In the genomic region with DNA sequence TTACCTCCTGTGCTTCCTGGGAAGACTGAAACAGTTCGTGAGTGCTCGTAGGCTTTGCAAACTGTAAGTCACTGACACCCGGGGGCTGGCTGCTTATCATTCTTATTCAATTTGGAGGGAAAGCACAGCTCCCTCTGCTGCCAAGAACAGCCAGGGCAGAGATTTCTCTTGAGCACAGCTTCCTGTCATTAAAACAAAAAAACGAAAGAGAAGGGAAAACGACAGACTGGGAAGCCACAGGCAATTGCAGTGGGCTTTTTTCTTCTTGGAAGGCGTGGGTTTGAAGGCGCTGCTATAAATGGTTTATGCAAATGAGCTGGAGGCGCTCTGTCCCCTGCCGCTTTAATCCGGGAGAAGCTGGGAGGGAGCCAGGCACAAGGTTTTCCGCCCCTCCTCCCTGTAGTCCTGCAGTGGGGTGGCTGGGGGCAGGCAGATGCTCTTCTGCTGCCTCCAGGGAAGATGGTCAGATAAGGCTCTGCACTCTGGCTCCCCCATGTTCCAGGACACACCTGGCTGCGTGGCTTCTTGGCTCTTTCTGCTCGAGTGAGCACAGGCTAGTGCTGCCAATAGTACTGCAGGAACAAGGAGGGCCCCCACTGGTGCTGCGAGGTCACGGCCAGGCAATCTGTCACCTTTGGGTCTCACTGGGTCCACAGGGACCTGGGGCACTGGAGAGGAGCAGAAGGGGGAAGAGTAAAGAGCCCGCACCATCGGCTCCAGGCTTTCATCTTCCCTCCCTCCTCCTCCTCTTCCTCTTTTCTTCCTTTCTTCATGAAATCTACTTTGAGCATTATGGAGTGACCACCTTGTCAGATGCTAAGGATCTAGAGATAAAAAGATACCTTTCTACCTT, we compare ENCODE assay signal across 8 cellular contexts. TPM values are rescaled to one million over a fixed set of nuclear protein-coding genes. Genes with fewer than 3 reads are reported as not detected.
DNase-seq lines count a peak whose midpoint lies in the region; ATAC-seq, FAIRE-seq and TF ChIP-seq lines count a peak whose summit lies in the region.

No MANE protein-coding gene starts in this region.

- no peaks in the 10 kb centered on the region for H4K20me1 ChIP-seq in KMS-11 (ENCODE audit: insufficient read depth)

- peak overlapping the region; percentile 44 for H3K4me2 ChIP-seq in KMS-11

- no peaks in the 10 kb centered on the region for H3K9me3 Mint-ChIP-seq in brain

- no peak overlapping the region for H3K4me3 ChIP-seq in KMS-11 (IDR thresholded peaks at IDR 0.05; ENCODE audit: insufficient read depth, low read depth, low read length)
- peak overlapping the region in 1 of 2 donors; percentile 20 for H3K4me3 ChIP-seq in small intestine (ENCODE audit: low read depth in 1 of 2, low read length in 2 of 2)

- H3K27ac Mint-ChIP-seq in brain, result peak overlapping the region; percentile 87 to 95 (median 92)

- H3K36me3 ChIP-seq in ES-I3 (ENCODE audit: insufficient read depth, low read length) (no peaks in the 10 kb centered on the region), KMS-11 (ENCODE audit: insufficient read depth) (no peaks in the 10 kb centered on the region), small intestine (ENCODE audit: control insufficient read depth in 2 of 2, insufficient read depth in 2 of 2, low read length in 2 of 2) (no peaks in the 10 kb centered on the region)

- no peaks in the 10 kb centered on the region for H3K36me3 Mint-ChIP-seq in brain

- 9 to 11% (median 10%) methylated on average over 16 to 17 of the region's 17 CpGs for WGBS in small intestine, 3 donors

- peak; percentile 55 for TF ChIP-seq CTCF in KMS-11 (conservative IDR thresholded peaks at IDR 0.05; ENCODE audit: low read depth, low read length)
- peak; percentile 49 to 63 for TF ChIP-seq CTCF in brain (conservative IDR thresholded peaks at IDR 0.05)

- no peaks in the 10 kb centered on the region for H3K27me3 Mint-ChIP-seq in brain

- H3K27me3 ChIP-seq in KMS-11 (ENCODE audit: insufficient read depth, low read depth), result no peaks in the 10 kb centered on the region
- H3K27me3 ChIP-seq in small intestine (ENCODE audit: control insufficient read depth in 2 of 2, insufficient read depth in 2 of 2, low read length in 2 of 2), result no peaks in the 10 kb centered on the region

- peaks cover 54% of the 10 kb centered on the region for H3K4me1 Mint-ChIP-seq in brain

- no peaks in the 10 kb centered on the region for H3K9me3 ChIP-seq in ES-I3 (ENCODE audit: control insufficient read depth, insufficient read depth, low read length)
- H3K9me3 ChIP-seq in small intestine (ENCODE audit: control insufficient read depth, low read depth), result no peaks in the 10 kb centered on the region

- no peak for FAIRE-seq in small intestine (lab: Jason Lieb, UNC)

- ATAC-seq in GM18909 (IDR thresholded peaks at IDR 0.05; ENCODE audit: poor library complexity, unreplicated experiment), result no peak

- H3K79me2 ChIP-seq in KMS-11 (ENCODE audit: insufficient read depth, low read depth), result no peaks in the 10 kb centered on the region

- H3K4me1 ChIP-seq in ES-I3 (ENCODE audit: insufficient read depth, low read length) (peaks cover 9% of the 10 kb centered on the region; the same call in 1 of the 2 replicates), KMS-11 (ENCODE audit: low read depth, poor library complexity, severe bottlenecking) (peaks cover 36% of the 10 kb centered on the region), small intestine (ENCODE audit: control insufficient read depth in 2 of 2, insufficient read depth in 1 of 2, low read depth in 1 of 2, low read length in 1 of 2) (peaks cover 0 to 5% of the 10 kb centered on the region in 2 donors)

- peak overlapping the region; percentile 21; the same call in 1 of the 2 replicates for H3K9ac ChIP-seq in ES-I3 (ENCODE audit: low read depth, low read length)
- H3K9ac ChIP-seq in KMS-11, result peak overlapping the region; percentile 6; the same call in 1 of the 2 replicates

- peak overlapping the region; percentile 59 to 76 (median 70) for H3K4me3 Mint-ChIP-seq in brain

- peak overlapping the region; percentile 51; the same call in 1 of the 2 replicates for H2AFZ ChIP-seq in KMS-11 (ENCODE audit: low read depth)

- H3K27ac ChIP-seq in KMS-11 (no peak overlapping the region; the same call in 1 of the 2 replicates), small intestine (ENCODE audit: low read depth in 1 of 2, low read length in 1 of 2) (no peak overlapping the region)

- DNase-seq in RPMI7951 (ENCODE audit: low read depth), result peak; percentile 67
- peak; percentile 65 for DNase-seq in inferior parietal cortex (ENCODE audit: extremely low spot score)
- DNase-seq in small intestine, result peak; percentile 48
- DNase-seq in activated effector memory CD4-positive, alpha-beta T cell treated with Interleukin-2 at 50 U/mL for 16 hours, result no peak

RNA-seq across cellular contexts. Expression of gene NEURL1, which starts 49.5 kb away (rescaled TPM):
- total RNA-seq in RPMI7951 (2014; rRNA removed; shearing (Covaris generic)), result not detected in 2 replicates
- polyA plus RNA-seq in brain (ENCODE audit: insufficient read depth, low read depth, low replicate concordance), result 71.6 TPM
- polyA plus RNA-seq in small intestine, result 10 to 100 TPM; 14.6 to 25.7 (median 15.9) TPM
